In the genomic region with DNA sequence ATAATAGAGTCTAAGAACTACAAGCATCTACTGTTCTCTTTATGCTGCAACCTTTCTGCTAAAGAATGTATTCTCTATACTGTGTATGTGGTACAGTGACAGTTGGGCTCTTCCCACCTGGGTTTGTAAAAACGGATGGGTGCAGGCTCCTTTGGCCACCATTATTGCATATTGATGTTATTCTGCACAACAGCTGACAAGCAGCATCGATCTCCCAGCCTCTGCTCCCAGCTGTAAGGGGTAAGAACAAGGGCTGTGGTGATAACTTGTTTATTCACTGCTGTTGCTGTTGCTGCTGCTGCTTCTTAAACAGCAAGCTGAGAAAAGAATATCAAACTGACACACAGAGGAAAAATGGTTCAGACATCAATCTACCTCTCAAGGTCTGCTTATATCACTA, we compare ENCODE assay signal across 14 cellular contexts. TPM values are rescaled to one million over a fixed set of nuclear protein-coding genes. Genes with fewer than 3 reads are reported as not detected.
DNase-seq lines count a peak whose midpoint lies in the region; ATAC-seq and TF ChIP-seq lines count a peak whose summit lies in the region.
"Had no signal": no experiment of that assay in that cellular context is flagged by ENCODE, and none has a peak within 500 bp of the region (broad histone marks: within the 10 kb centered on the region; RNA-seq: fewer than 3 reads in every experiment).

No MANE protein-coding gene starts in this region.

- no peak overlapping the region for H3K4me3 ChIP-seq in BLaER1
- no peak overlapping the region for H3K4me3 ChIP-seq in Karpas-422 (ENCODE audit: low read length)

- H3K4me3 Mint-ChIP-seq in effector memory CD8-positive, alpha-beta T cell = peak overlapping the region in 1 of 2 donors; percentile 8
- no peak overlapping the region for H3K4me3 Mint-ChIP-seq in nephron
- H3K4me3 Mint-ChIP-seq in naive thymus-derived CD8-positive, alpha-beta T cell = peak overlapping the region in 1 of 10 donors; percentile 13

- H3K4me1 ChIP-seq in BLaER1 = peaks cover 44% of the 10 kb centered on the region
- H3K4me1 ChIP-seq in Karpas-422 (ENCODE audit: low read length) = peaks cover 50% of the 10 kb centered on the region

- POLR2A ChIA-PET in naive thymus-derived CD8-positive, alpha-beta T cell (lab: Charles Lee) = no interaction called here

- H3K27me3 Mint-ChIP-seq in effector memory CD8-positive, alpha-beta T cell = no peaks in the 10 kb centered on the region
- no peaks in the 10 kb centered on the region for H3K27me3 Mint-ChIP-seq in nephron (ENCODE audit: low read depth)
- H3K27me3 Mint-ChIP-seq in naive thymus-derived CD8-positive, alpha-beta T cell = peaks cover 0 to 15% (median 5%) of the 10 kb centered on the region in 5 donors

- TF ChIP-seq CTCF in nephron (IDR thresholded peaks at IDR 0.05; ENCODE audit: unreplicated experiment in 3 of 3) = no peak

- no peak for DNase-seq in Karpas-422
- no peak for DNase-seq in effector memory CD8-positive, alpha-beta T cell
- no peak for DNase-seq in naive thymus-derived CD8-positive, alpha-beta T cell
- DNase-seq: activated CD4-positive, CD25-positive, alpha-beta regulatory T cell; COR-L47; heart left ventricle; NCI-H446; SHP77 had no signal

- H3K4me2 ChIP-seq in BLaER1 (peak overlapping the region; percentile 47), Karpas-422 (ENCODE audit: low read depth, low read length, poor library complexity, severe bottlenecking) (no peak overlapping the region)
- H3K4me2 ChIP-seq: KMS-11 had no signal

- H3K9ac ChIP-seq in BLaER1 (no peak overlapping the region), Karpas-422 (ENCODE audit: low read length) (no peak overlapping the region)
- H3K9ac ChIP-seq: KMS-11 had no signal

- peak; percentile 8 for ATAC-seq in effector memory CD8-positive, alpha-beta T cell (replicated peaks)
- ATAC-seq in naive thymus-derived CD8-positive, alpha-beta T cell = no peak
- ATAC-seq in GM21381 (IDR thresholded peaks at IDR 0.05; ENCODE audit: unreplicated experiment) (no peak), GM18868 (IDR thresholded peaks at IDR 0.05; ENCODE audit: unreplicated experiment) (no peak)
- no peak for ATAC-seq in activated CD4-positive, CD25-positive, alpha-beta regulatory T cell treated with anti-CD3 and anti-CD28 coated beads, Interleukin-2, amount 50 U/mL, for 24 hours

- H4K20me1 ChIP-seq in BLaER1 (peaks cover 97% of the 10 kb centered on the region), Karpas-422 (ENCODE audit: insufficient read depth, low read depth, low read length) (peaks cover 15% of the 10 kb centered on the region; the same call in 1 of the 2 replicates)

- H3K9me3 ChIP-seq in BLaER1 (no peaks in the 10 kb centered on the region), Karpas-422 (ENCODE audit: low read length) (no peaks in the 10 kb centered on the region)
- H3K9me3 ChIP-seq: heart left ventricle had no signal

- H3K9me3 Mint-ChIP-seq in effector memory CD8-positive, alpha-beta T cell = no peaks in the 10 kb centered on the region
- no peaks in the 10 kb centered on the region for H3K9me3 Mint-ChIP-seq in nephron
- H3K9me3 Mint-ChIP-seq in naive thymus-derived CD8-positive, alpha-beta T cell = no peaks in the 10 kb centered on the region

- peaks cover 9 to 10% of the 10 kb centered on the region in 2 donors for H3K4me1 Mint-ChIP-seq in effector memory CD8-positive, alpha-beta T cell (ENCODE audit: low read depth in 2 of 2)
- no peaks in the 10 kb centered on the region for H3K4me1 Mint-ChIP-seq in nephron
- H3K4me1 Mint-ChIP-seq in naive thymus-derived CD8-positive, alpha-beta T cell = peaks cover 0 to 46% (median 2%) of the 10 kb centered on the region in 4 donors

- peaks cover 20% of the 10 kb centered on the region for H3K36me3 Mint-ChIP-seq in effector memory CD8-positive, alpha-beta T cell (ENCODE audit: insufficient read depth)
- peaks cover 42% of the 10 kb centered on the region for H3K36me3 Mint-ChIP-seq in nephron (ENCODE audit: low read depth)
- peaks cover 0 to 6% (median 0%) of the 10 kb centered on the region in 3 donors for H3K36me3 Mint-ChIP-seq in naive thymus-derived CD8-positive, alpha-beta T cell

- H3K36me3 ChIP-seq in BLaER1 (peaks cover 57% of the 10 kb centered on the region), Karpas-422 (ENCODE audit: insufficient read depth, low read length) (peaks cover 80% of the 10 kb centered on the region)

- H3K27me3 ChIP-seq in BLaER1 (no peaks in the 10 kb centered on the region), Karpas-422 (ENCODE audit: low read length) (no peaks in the 10 kb centered on the region)
- H3K27me3 ChIP-seq: heart left ventricle had no signal

- no peak overlapping the region for H2AFZ ChIP-seq in Karpas-422 (ENCODE audit: low read length)

- H3K79me2 ChIP-seq in Karpas-422 (ENCODE audit: low read length) = peaks cover 98% of the 10 kb centered on the region

- no peaks in the 10 kb centered on the region for H3K9me2 ChIP-seq in Karpas-422 (replicated peaks; ENCODE audit: insufficient read depth, low read length)

- 0 out of 2 replicates have a peak overlapping the region, but pooled peaks have one; percentile 11 for H3K27ac ChIP-seq in BLaER1
- peak overlapping the region; percentile 92 for H3K27ac ChIP-seq in Karpas-422 (ENCODE audit: low read length)
- H3K27ac ChIP-seq: KMS-11 had no signal

- peak overlapping the region in 1 of 2 donors; percentile 56 for H3K27ac Mint-ChIP-seq in effector memory CD8-positive, alpha-beta T cell
- H3K27ac Mint-ChIP-seq in nephron = peak overlapping the region in 2 of 3 experiments; percentile 37 to 82
- peak overlapping the region in 1 of 10 donors; percentile 11 for H3K27ac Mint-ChIP-seq in naive thymus-derived CD8-positive, alpha-beta T cell

RNA-seq across cellular contexts. Expression of a gene that starts 56.2 kb away (rescaled TPM):
- 3.4 and 4.5 TPM in 2 replicates for total RNA-seq in Karpas-422 (2014; rRNA removed; shearing (Covaris generic); ENCODE audit: low replicate concordance)
- 1 to 10 TPM in 1 of 2 experiments, under 1 TPM in 1; 0.73 to 1.5 TPM for total RNA-seq in naive thymus-derived CD8-positive, alpha-beta T cell
- under 1 TPM; 0.30 to 0.36 (median 0.31) TPM for polyA plus RNA-seq in naive thymus-derived CD8-positive, alpha-beta T cell
